Comparison of ENCODE assay signal across 1 cellular context in the genomic region with DNA sequence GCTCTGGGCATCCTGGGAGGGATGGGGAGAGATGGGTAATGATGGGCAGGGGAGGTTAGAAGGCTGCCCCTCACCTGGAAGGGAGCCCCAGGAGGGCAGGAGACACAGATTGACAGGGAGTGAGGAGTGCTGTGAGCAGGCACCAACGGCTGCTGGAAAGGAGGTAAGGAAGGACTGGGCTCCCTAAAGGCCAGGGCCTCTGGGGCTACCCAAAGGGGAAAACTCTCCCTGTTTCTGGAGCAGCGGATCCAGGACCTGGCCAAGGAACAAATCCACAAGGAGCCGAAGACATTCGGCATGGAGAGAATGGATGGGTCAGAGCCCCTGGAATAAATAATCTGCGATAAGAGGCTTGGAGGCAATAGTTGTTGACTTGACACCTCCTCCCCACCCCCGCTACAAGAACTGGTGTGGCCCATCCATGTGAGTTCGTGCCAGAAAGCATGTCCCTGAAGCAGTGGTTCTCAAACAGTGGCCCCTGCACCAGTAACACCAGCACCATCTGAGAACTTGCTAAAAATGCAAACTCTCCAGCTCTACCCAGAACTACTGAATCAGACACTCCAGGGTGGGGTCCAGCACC.
TF ChIP-seq lines count a peak whose summit lies in the region.

No MANE protein-coding gene starts in this region.

TF ChIP-seq in IMR-90, 13 proteins besides CTCF, POLR2A, EP300 and RAD21 (continued from another document):
- TF ChIP-seq RCOR1 (IDR thresholded peaks at IDR 0.05; ENCODE audit: insufficient replicate concordance, low read length) (no peak), SMC3 (IDR thresholded peaks at IDR 0.05; ENCODE audit: low read depth, low read length) (no peak)
